1 cellular context compared by ENCODE assay signal in the genomic region with DNA sequence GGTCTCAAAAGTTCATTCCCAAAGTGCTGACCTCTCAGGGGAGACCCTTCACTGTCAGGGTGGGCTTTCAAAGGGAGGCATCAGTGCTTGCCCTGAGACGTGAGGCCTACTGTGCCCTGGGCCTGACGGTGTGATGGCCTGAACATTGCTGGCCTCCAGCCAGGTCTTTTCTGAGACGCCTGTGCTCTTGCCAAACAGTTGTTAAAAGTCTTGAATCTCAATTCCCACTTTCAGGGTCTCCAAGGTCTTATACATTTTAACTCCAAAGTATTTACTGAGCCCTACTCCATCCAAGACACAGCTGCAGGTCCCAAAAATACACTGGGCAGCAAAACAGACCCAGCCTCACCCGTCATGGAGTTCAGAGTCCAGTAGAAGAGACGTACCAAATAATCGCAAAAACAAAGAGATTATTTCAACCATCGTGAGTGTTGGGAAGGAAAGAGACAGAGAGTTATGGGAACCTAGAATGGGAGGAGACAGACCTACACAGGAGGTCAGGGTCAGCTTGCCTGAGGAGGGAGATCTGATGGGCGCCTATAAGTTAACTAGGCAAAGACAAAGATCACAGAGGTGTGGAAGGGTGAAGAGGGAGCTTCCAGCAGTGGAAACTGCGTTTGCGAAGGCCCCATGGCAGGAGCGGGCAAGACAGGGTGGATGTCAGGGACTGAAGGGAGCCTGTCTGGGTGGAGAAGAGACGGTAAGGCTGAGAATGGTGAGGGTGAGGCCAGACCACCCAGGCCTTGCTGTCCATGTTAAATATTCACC.
TF ChIP-seq lines count a peak whose summit lies in the region.

No MANE protein-coding gene starts in this region.

TF ChIP-seq in HepG2, 621 proteins besides CTCF, POLR2A, EP300 and RAD21 (continued from another document):
- TF ChIP-seq PBX2 (CRISPR knock-in tag; IDR thresholded peaks at IDR 0.05): no peak
- TF ChIP-seq SMAD9 (CRISPR knock-in tag; IDR thresholded peaks at IDR 0.05): no peak
- TF ChIP-seq DDIT3 (CRISPR knock-in tag; IDR thresholded peaks at IDR 0.05): no peak
- no peak for TF ChIP-seq ZFP1 (CRISPR knock-in tag; IDR thresholded peaks at IDR 0.05)
- TF ChIP-seq ZBTB38 (CRISPR knock-in tag; IDR thresholded peaks at IDR 0.05): no peak
- no peak for TF ChIP-seq HNRNPH1 (optimal IDR thresholded peaks at IDR 0.05; ENCODE audit: low read depth, low read length)
- peak; percentile 45; the same call in 1 of the 2 replicates for TF ChIP-seq ZNF597 (CRISPR knock-in tag; IDR thresholded peaks at IDR 0.05)
- TF ChIP-seq PRDM15 (CRISPR knock-in tag; IDR thresholded peaks at IDR 0.05): no peak
- TF ChIP-seq CHD4 (IDR thresholded peaks at IDR 0.05; ENCODE audit: borderline replicate concordance, low read length): peak; percentile 64; the same call in 1 of the 2 replicates
- TF ChIP-seq E2F2 (CRISPR knock-in tag; IDR thresholded peaks at IDR 0.05; ENCODE audit: borderline replicate concordance): no peak
- peak; percentile 12 for TF ChIP-seq PATZ1 (CRISPR knock-in tag; IDR thresholded peaks at IDR 0.05)
- TF ChIP-seq ZNF263 (CRISPR knock-in tag; IDR thresholded peaks at IDR 0.05): no peak
- no peak for TF ChIP-seq ZNF839 (CRISPR knock-in tag; IDR thresholded peaks at IDR 0.05; ENCODE audit: borderline replicate concordance)
- TF ChIP-seq IRF2 (CRISPR knock-in tag; IDR thresholded peaks at IDR 0.05): no peak; the same call in 1 of the 2 replicates
- peak; percentile 62; the same call in 1 of the 2 replicates for TF ChIP-seq ZNF614 (CRISPR knock-in tag; IDR thresholded peaks at IDR 0.05; ENCODE audit: borderline replicate concordance)
- no peak for TF ChIP-seq CENPX (CRISPR knock-in tag; IDR thresholded peaks at IDR 0.05)
- no peak for TF ChIP-seq GLI4 (CRISPR knock-in tag; IDR thresholded peaks at IDR 0.05; ENCODE audit: borderline replicate concordance)
- TF ChIP-seq JDP2 (CRISPR knock-in tag; IDR thresholded peaks at IDR 0.05; ENCODE audit: borderline replicate concordance): no peak
- TF ChIP-seq ZFP90 (CRISPR knock-in tag; IDR thresholded peaks at IDR 0.05; ENCODE audit: borderline replicate concordance): no peak
- no peak for TF ChIP-seq ZNF7 (CRISPR knock-in tag; IDR thresholded peaks at IDR 0.05)
- TF ChIP-seq, protein P1, sequence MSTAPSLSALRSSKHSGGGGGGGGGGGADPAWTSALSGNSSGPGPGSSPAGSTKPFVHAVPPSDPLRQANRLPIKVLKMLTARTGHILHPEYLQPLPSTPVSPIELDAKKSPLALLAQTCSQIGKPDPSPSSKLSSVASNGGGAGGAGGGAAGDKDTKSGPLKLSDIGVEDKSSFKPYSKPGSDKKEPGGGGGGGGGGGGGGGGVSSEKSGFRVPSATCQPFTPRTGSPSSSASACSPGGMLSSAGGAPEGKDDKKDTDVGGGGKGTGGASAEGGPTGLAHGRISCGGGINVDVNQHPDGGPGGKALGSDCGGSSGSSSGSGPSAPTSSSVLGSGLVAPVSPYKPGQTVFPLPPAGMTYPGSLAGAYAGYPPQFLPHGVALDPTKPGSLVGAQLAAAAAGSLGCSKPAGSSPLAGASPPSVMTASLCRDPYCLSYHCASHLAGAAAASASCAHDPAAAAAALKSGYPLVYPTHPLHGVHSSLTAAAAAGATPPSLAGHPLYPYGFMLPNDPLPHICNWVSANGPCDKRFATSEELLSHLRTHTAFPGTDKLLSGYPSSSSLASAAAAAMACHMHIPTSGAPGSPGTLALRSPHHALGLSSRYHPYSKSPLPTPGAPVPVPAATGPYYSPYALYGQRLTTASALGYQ (CRISPR knock-in tag; IDR thresholded peaks at IDR 0.05): no peak
- TF ChIP-seq ZNF687 (CRISPR knock-in tag; IDR thresholded peaks at IDR 0.05): peak; percentile 61
- no peak for TF ChIP-seq ATF4 (CRISPR knock-in tag; IDR thresholded peaks at IDR 0.05)
- no peak for TF ChIP-seq ADNP (CRISPR knock-in tag; IDR thresholded peaks at IDR 0.05)
- TF ChIP-seq, protein P2, sequence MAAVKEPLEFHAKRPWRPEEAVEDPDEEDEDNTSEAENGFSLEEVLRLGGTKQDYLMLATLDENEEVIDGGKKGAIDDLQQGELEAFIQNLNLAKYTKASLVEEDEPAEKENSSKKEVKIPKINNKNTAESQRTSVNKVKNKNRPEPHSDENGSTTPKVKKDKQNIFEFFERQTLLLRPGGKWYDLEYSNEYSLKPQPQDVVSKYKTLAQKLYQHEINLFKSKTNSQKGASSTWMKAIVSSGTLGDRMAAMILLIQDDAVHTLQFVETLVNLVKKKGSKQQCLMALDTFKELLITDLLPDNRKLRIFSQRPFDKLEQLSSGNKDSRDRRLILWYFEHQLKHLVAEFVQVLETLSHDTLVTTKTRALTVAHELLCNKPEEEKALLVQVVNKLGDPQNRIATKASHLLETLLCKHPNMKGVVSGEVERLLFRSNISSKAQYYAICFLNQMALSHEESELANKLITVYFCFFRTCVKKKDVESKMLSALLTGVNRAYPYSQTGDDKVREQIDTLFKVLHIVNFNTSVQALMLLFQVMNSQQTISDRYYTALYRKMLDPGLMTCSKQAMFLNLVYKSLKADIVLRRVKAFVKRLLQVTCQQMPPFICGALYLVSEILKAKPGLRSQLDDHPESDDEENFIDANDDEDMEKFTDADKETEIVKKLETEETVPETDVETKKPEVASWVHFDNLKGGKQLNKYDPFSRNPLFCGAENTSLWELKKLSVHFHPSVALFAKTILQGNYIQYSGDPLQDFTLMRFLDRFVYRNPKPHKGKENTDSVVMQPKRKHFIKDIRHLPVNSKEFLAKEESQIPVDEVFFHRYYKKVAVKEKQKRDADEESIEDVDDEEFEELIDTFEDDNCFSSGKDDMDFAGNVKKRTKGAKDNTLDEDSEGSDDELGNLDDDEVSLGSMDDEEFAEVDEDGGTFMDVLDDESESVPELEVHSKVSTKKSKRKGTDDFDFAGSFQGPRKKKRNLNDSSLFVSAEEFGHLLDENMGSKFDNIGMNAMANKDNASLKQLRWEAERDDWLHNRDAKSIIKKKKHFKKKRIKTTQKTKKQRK (IDR thresholded peaks at IDR 0.05; ENCODE audit: low read length): no peak
- no peak for TF ChIP-seq ZNF550 (CRISPR knock-in tag; IDR thresholded peaks at IDR 0.05; ENCODE audit: borderline replicate concordance)
